Comparison of ENCODE assay signal across 7 cellular contexts in the genomic region with DNA sequence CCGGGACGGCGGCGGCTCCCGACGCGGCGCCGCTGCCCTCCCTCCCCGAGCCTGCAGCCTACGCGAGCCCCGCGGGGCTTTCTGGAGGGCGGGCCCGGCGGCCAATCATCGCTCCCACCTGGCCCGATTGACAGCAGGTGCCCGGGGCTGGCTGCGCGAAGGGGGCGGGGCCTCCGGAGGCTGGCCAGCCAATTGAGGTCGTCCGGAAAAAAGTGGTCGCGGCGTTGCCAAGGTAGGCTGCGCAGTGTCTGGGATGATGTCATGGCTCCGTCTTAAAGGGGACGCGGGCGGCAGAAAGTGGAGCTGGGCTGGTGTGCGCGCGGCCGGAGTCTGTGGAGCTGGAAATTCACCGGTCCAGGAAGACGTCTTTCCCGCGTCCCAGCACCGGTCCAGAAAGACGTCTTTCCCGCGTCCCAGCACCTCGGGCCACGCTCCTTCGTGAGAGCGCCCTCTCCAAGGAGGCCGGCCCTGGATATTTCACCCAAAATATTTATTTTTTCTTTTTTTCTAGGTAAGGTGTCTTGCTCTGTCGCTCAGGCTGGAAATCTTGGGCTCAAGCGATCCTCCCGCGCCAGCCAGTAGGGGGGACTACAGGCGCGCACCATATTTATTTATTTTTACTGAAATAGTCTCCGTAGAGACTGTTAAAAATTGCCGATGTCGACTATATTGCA. TPM values are rescaled to one million over a fixed set of nuclear protein-coding genes. Genes with fewer than 3 reads are reported as not detected.
DNase-seq lines count a peak whose midpoint lies in the region; ATAC-seq and TF ChIP-seq lines count a peak whose summit lies in the region.

A gene (minus strand): TSS at position 83 of the 674 bp plus-strand sequence. CDS start 154 bp downstream, outside the sequence.

- H3K36me3 ChIP-seq in hepatocyte (replicated peaks; ENCODE audit: insufficient read depth, low read depth), result no peaks in the 10 kb centered on the region

- H3K4me2 ChIP-seq in hepatocyte, result peak within 1 kb of the TSS; percentile 97

- WGBS in hepatocyte (ENCODE audit: low lambda C conversion rate, missing lambda C conversion rate), result 1% methylated on average over 39 of the region's 60 CpGs

- no peaks in the 10 kb centered on the region for H3K27me3 ChIP-seq in hepatocyte

- peaks cover 7% of the 10 kb centered on the region for H4K20me1 ChIP-seq in hepatocyte (ENCODE audit: insufficient read depth, poor library complexity, severe bottlenecking)

- H3K9me3 ChIP-seq in hepatocyte (ENCODE audit: low read depth), result no peaks in the 10 kb centered on the region

- ATAC-seq in GM18511 (IDR thresholded peaks at IDR 0.05; ENCODE audit: unreplicated experiment) (peak; percentile 90), HG03039 (IDR thresholded peaks at IDR 0.05; ENCODE audit: unreplicated experiment) (peak; percentile 86)

- peak within 1 kb of the TSS; percentile 98 for H3K27ac ChIP-seq in hepatocyte

- H3K4me3 ChIP-seq in hepatocyte, result peak within 1 kb of the TSS; percentile 97

- H2AFZ ChIP-seq in hepatocyte, result peak within 1 kb of the TSS; percentile 81

- peak; percentile 72 for TF ChIP-seq CTCF in hepatocyte (IDR thresholded peaks at IDR 0.05; ENCODE audit: poor library complexity)

- peaks cover 26% of the 10 kb centered on the region for H3K79me2 ChIP-seq in hepatocyte

- H3K9me2 ChIP-seq in hepatocyte (replicated peaks; ENCODE audit: insufficient read depth), result no peaks in the 10 kb centered on the region

- DNase-seq in NCI-H2081 (lab: John Stamatoyannopoulos, UW), result peak; percentile 98 to 99
- DNase-seq in T1000 (lab: John Stamatoyannopoulos, UW), result peak; percentile 93
- peak; percentile 100 for DNase-seq in astrocyte of the hippocampus (ENCODE audit: low read depth, low spot score)
- peak; percentile 99 for DNase-seq in hepatocyte (ENCODE audit: low spot score)
- DNase-seq in renal cortical epithelial cell (ENCODE audit: low read depth), result peak; percentile 95

- peaks cover 11% of the 10 kb centered on the region for H3K4me1 ChIP-seq in hepatocyte (ENCODE audit: insufficient read depth)

RNA-seq across cellular contexts. Expression of the gene that starts here (rescaled TPM):
- total RNA-seq in hepatocyte, result 56.3 and 57.9 TPM in 2 replicates
- 15.2 and 18.1 TPM in 2 replicates for polyA plus RNA-seq in hepatocyte
- total RNA-seq in renal cortical epithelial cell, result 75.3 and 89.3 TPM in 2 replicates

Comparison
In these comparisons a context has a peak if more than half of its experiments do, and no peak if none do; other contexts are left out.
1. Peak in every context shown above with its lines: DNase-seq, ATAC-seq, H3K4me3 ChIP-seq and H3K27ac ChIP-seq.